1 cellular context compared by ENCODE assay signal in the genomic region with DNA sequence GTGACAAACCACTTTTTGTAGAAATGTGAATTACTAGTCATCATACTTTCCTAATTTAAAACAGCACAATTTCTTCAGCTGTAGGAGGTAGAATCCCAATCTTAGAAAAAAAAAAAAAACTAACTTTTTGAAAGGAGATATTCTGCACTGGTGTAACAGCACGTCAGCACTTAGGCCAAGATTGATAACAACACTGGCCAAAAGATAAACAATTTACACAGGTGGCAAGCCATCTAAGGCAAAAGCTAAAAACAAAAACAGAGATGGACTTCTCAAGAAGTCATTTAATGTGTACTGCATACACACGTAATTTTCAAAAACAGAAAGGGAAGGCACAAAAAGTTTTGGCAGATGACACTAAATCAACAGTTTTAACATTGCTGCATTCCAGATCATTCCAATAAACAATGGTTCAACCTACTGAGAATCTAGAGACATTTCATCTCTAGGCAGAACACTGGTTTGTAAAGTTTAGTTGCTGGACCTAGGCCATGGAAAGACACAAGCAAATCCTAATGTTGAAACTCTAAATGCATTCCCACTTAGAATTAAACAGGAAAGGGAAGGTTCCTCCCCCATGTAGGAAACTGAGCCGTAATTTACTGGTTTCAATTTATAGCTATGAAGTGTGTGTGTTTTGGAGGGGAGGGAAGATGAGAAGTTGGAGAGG.
TF ChIP-seq lines count a peak whose summit lies in the region.

No MANE protein-coding gene starts in this region.

TF ChIP-seq in HEK293, 187 proteins besides CTCF, POLR2A, EP300 and RAD21 (continued from another document):
- no peak for TF ChIP-seq GLIS1 (tag by site-specific recombination; IDR thresholded peaks at IDR 0.05)
- no peak for TF ChIP-seq SALL2 (tag by site-specific recombination; IDR thresholded peaks at IDR 0.05; ENCODE audit: borderline replicate concordance)
- TF ChIP-seq ZNF146 (tag by site-specific recombination; IDR thresholded peaks at IDR 0.05) = no peak
- TF ChIP-seq ZNF423 (tag by site-specific recombination; IDR thresholded peaks at IDR 0.05) = no peak
TF ChIP-seq in HEK293: peak in this region for 3.
